Comparison of ENCODE assay signal across 1 cellular context in genomic region chr2:202015035-202015345, GRCh38.
A peak's percentile ranks its signal among the peaks of the same experiment; 100 is the strongest.
TF ChIP-seq lines count a peak whose summit lies in the region.

No MANE protein-coding gene starts in this region.

TF ChIP-seq in HEK293, 187 proteins besides CTCF, POLR2A, EP300 and RAD21:
- peak; percentile 77; the same call in 1 of the 2 replicates for TF ChIP-seq KLF17 (tag by site-specific recombination; IDR thresholded peaks at IDR 0.05)
- TF ChIP-seq ZNF121 (tag by site-specific recombination; IDR thresholded peaks at IDR 0.05) = no peak
- TF ChIP-seq ZNF843 (tag by site-specific recombination; IDR thresholded peaks at IDR 0.05) = 0 out of 2 replicates have a peak, but pooled peaks have one; percentile 35
